Comparison of ENCODE assay signal across 8 cellular contexts in genomic region chr19:55212447-55212846, GRCh38. TPM values are rescaled to one million over a fixed set of nuclear protein-coding genes. Genes with fewer than 3 reads are reported as not detected.
DNase-seq lines count a peak whose midpoint lies in the region; ATAC-seq and TF ChIP-seq lines count a peak whose summit lies in the region.

No MANE protein-coding gene starts in this region.

- peaks cover 4% of the 10 kb centered on the region; the same call in 1 of the 2 replicates for H3K4me1 ChIP-seq in GM23338 (ENCODE audit: insufficient read depth)
- peaks cover 11% of the 10 kb centered on the region for H3K4me1 ChIP-seq in OCI-LY1 (ENCODE audit: insufficient read depth, low read length, severe bottlenecking)
- peaks cover 4 to 13% of the 10 kb centered on the region in 2 donors for H3K4me1 ChIP-seq in thyroid gland

- H3K79me2 ChIP-seq in GM23338 (replicated peaks; ENCODE audit: insufficient read depth) (no peaks in the 10 kb centered on the region), OCI-LY1 (ENCODE audit: insufficient read depth, low read length) (no peaks in the 10 kb centered on the region)

- H3K4me3 ChIP-seq in GM23338 (no peak overlapping the region), OCI-LY1 (ENCODE audit: low read depth, low read length, poor library complexity, severe bottlenecking) (no peak overlapping the region), brain microvascular endothelial cell (ENCODE audit: low read depth, low read length) (no peak overlapping the region), thyroid gland (replicated peaks in 1 of 3) (no peak overlapping the region)

- peaks cover 13% of the 10 kb centered on the region for H3K36me3 Mint-ChIP-seq in GM23338 (ENCODE audit: low read depth)

- in situ Hi-C loops in brain microvascular endothelial cell (cut with HindIII; ENCODE audit: low pct_ligation_motif_present, low sequenced_read_pairs), result no loop called here

- H3K9me3 Mint-ChIP-seq in GM23338, result peaks cover 56% of the 10 kb centered on the region

- H3K9me2 ChIP-seq in GM23338 (ENCODE audit: insufficient read depth), result no peaks in the 10 kb centered on the region
- H3K9me2 ChIP-seq in OCI-LY1 (ENCODE audit: low read depth, low read length), result no peaks in the 10 kb centered on the region

- peak; percentile 51 to 58 for TF ChIP-seq CTCF in GM23338 (conservative IDR thresholded peaks at IDR 0.05; ENCODE audit: low read depth in 2 of 2)
- peak; percentile 96 for TF ChIP-seq CTCF in OCI-LY1 (IDR thresholded peaks at IDR 0.05; ENCODE audit: low read length)
- TF ChIP-seq CTCF in brain microvascular endothelial cell (IDR thresholded peaks at IDR 0.05; ENCODE audit: low read depth, low read length, missing control alignments), result peak; percentile 50
- TF ChIP-seq CTCF in thyroid gland (IDR thresholded peaks at IDR 0.05), result no peak

- no peak for TF ChIP-seq POLR2A in thyroid gland (IDR thresholded peaks at IDR 0.05)

- H3K27ac ChIP-seq in GM23338 (ENCODE audit: low read depth) (no peak overlapping the region), OCI-LY1 (ENCODE audit: low read depth, low read length, poor library complexity, severe bottlenecking) (no peak overlapping the region), brain microvascular endothelial cell (no peak overlapping the region), thyroid gland (no peak overlapping the region)

- H3K9me3 ChIP-seq in OCI-LY1 (ENCODE audit: low read length), result no peaks in the 10 kb centered on the region
- no peaks in the 10 kb centered on the region for H3K9me3 ChIP-seq in thyroid gland

- peak; percentile 44 for DNase-seq in GM23338 (ENCODE audit: low spot score)
- no peak for DNase-seq in brain microvascular endothelial cell
- DNase-seq in stimulated activated CD4-positive, alpha-beta T cell treated with anti-CD3 and anti-CD28 coated beads, Interleukin-1b, Interleukin-23, amount 100 ng/mL, for 24 hours (ENCODE audit: low read depth in 4 of 4, low spot score in 1 of 4), result peak in 3 of 4 experiments; percentile 13 to 32 (median 20)
- no peak for DNase-seq in effector CD8-positive, alpha-beta T cell (lab: John Stamatoyannopoulos, UW)
- DNase-seq in thyroid gland, result no peak
- no peak for DNase-seq in GF-D8 (lab: John Stamatoyannopoulos, UW)

- no peak overlapping the region for H3K4me2 ChIP-seq in GM23338
- no peak overlapping the region for H3K4me2 ChIP-seq in OCI-LY1 (ENCODE audit: low read length)

- intact Hi-C loops in thyroid gland (cut with DNase I), result no loop called here

- H3K4me1 Mint-ChIP-seq in GM23338, result peaks cover 5% of the 10 kb centered on the region; the same call in 1 of the 3 replicates

- peaks cover 19% of the 10 kb centered on the region for H3K27me3 Mint-ChIP-seq in GM23338 (ENCODE audit: insufficient read depth, low read depth, poor library complexity)

- 68 to 70% methylated on average over 3 of the region's 3 CpGs for WGBS in thyroid gland, 2 donors

- H3K27me3 ChIP-seq in GM23338 (ENCODE audit: insufficient read depth) (no peaks in the 10 kb centered on the region), OCI-LY1 (ENCODE audit: insufficient read depth, low read length) (no peaks in the 10 kb centered on the region), brain microvascular endothelial cell (replicated peaks) (no peaks in the 10 kb centered on the region), thyroid gland (no peaks in the 10 kb centered on the region)

- no peak overlapping the region for H3K9ac ChIP-seq in OCI-LY1 (ENCODE audit: low read length)

- H2AFZ ChIP-seq in GM23338 (no peak overlapping the region), OCI-LY1 (ENCODE audit: low read length) (no peak overlapping the region)

- no peak overlapping the region for H3K27ac Mint-ChIP-seq in GM23338

- H3F3A ChIP-seq in GM23338 (replicated peaks; ENCODE audit: low read depth) (0 out of 2 replicates have a peak, but pooled peaks cover 6% of the 10 kb centered on the region), OCI-LY1 (ENCODE audit: insufficient read depth, low read length) (no peaks in the 10 kb centered on the region)

- H3K36me3 ChIP-seq in GM23338 (ENCODE audit: insufficient read depth), result no peaks in the 10 kb centered on the region
- H3K36me3 ChIP-seq in OCI-LY1 (ENCODE audit: insufficient read depth, low read length), result no peaks in the 10 kb centered on the region
- H3K36me3 ChIP-seq in brain microvascular endothelial cell (replicated peaks), result no peaks in the 10 kb centered on the region
- H3K36me3 ChIP-seq in thyroid gland, result no peaks in the 10 kb centered on the region

- H3K4me3 Mint-ChIP-seq in GM23338, result no peak overlapping the region

- H4K20me1 ChIP-seq in GM23338 (replicated peaks; ENCODE audit: insufficient read depth) (peaks cover 2% of the 10 kb centered on the region; the same call in 1 of the 2 replicates), OCI-LY1 (ENCODE audit: insufficient read depth, low read length) (no peaks in the 10 kb centered on the region)

- no peak for ATAC-seq in GM23338
- ATAC-seq in GM19397 (IDR thresholded peaks at IDR 0.05; ENCODE audit: unreplicated experiment), result no peak

TF ChIP-seq in GM23338, 12 proteins besides CTCF, POLR2A, EP300 and RAD21 (continues in another document):
- TF ChIP-seq, protein P1, sequence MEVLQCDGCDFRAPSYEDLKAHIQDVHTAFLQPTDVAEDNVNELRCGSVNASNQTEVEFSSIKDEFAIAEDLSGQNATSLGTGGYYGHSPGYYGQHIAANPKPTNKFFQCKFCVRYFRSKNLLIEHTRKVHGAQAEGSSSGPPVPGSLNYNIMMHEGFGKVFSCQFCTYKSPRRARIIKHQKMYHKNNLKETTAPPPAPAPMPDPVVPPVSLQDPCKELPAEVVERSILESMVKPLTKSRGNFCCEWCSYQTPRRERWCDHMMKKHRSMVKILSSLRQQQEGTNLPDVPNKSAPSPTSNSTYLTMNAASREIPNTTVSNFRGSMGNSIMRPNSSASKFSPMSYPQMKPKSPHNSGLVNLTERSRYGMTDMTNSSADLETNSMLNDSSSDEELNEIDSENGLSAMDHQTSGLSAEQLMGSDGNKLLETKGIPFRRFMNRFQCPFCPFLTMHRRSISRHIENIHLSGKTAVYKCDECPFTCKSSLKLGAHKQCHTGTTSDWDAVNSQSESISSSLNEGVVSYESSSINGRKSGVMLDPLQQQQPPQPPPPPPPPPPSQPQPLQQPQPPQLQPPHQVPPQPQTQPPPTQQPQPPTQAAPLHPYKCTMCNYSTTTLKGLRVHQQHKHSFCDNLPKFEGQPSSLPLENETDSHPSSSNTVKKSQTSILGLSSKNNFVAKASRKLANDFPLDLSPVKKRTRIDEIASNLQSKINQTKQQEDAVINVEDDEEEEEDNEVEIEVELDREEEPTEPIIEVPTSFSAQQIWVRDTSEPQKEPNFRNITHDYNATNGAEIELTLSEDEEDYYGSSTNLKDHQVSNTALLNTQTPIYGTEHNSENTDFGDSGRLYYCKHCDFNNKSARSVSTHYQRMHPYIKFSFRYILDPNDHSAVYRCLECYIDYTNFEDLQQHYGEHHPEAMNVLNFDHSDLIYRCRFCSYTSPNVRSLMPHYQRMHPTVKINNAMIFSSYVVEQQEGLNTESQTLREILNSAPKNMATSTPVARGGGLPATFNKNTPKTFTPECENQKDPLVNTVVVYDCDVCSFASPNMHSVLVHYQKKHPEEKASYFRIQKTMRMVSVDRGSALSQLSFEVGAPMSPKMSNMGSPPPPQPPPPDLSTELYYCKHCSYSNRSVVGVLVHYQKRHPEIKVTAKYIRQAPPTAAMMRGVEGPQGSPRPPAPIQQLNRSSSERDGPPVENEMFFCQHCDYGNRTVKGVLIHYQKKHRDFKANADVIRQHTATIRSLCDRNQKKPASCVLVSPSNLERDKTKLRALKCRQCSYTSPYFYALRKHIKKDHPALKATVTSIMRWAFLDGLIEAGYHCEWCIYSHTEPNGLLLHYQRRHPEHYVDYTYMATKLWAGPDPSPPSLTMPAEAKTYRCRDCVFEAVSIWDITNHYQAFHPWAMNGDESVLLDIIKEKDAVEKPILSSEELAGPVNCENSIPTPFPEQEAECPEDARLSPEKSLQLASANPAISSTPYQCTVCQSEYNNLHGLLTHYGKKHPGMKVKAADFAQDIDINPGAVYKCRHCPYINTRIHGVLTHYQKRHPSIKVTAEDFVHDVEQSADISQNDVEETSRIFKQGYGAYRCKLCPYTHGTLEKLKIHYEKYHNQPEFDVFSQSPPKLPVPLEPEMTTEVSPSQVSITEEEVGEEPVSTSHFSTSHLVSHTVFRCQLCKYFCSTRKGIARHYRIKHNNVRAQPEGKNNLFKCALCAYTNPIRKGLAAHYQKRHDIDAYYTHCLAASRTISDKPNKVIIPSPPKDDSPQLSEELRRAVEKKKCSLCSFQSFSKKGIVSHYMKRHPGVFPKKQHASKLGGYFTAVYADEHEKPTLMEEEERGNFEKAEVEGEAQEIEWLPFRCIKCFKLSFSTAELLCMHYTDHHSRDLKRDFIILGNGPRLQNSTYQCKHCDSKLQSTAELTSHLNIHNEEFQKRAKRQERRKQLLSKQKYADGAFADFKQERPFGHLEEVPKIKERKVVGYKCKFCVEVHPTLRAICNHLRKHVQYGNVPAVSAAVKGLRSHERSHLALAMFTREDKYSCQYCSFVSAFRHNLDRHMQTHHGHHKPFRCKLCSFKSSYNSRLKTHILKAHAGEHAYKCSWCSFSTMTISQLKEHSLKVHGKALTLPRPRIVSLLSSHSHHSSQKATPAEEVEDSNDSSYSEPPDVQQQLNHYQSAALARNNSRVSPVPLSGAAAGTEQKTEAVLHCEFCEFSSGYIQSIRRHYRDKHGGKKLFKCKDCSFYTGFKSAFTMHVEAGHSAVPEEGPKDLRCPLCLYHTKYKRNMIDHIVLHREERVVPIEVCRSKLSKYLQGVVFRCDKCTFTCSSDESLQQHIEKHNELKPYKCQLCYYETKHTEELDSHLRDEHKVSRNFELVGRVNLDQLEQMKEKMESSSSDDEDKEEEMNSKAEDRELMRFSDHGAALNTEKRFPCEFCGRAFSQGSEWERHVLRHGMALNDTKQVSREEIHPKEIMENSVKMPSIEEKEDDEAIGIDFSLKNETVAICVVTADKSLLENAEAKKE (CRISPR knock-in tag; IDR thresholded peaks at IDR 0.05), result no peak
- no peak for TF ChIP-seq EZH2phosphoT487 (IDR thresholded peaks at IDR 0.05; ENCODE audit: unreplicated experiment)

RNA-seq across cellular contexts. Expression of gene PTPRH, which starts 3.1 kb away (rescaled TPM):
- total RNA-seq in GM23338 (2014; rRNA removed; shearing (Covaris generic)), result 0.12 and 2.1 TPM in 2 replicates
- polyA plus RNA-seq in GM23338 (2016; fragmentation: Nextera tagmentation; extraction: Ambion mirVana), result 0.12 and 0.16 TPM in 2 replicates
- total RNA-seq in thyroid gland, result 1 to 10 TPM in 1 of 4 donors, under 1 TPM in 2, not detected in 1; 0.11 to 2.6 (median 0.54) TPM

RNA-seq across cellular contexts. Expression of gene TMEM86B, which starts 16.1 kb away (rescaled TPM):
- 2.9 and 3.2 TPM in 2 replicates for total RNA-seq in GM23338 (2014; rRNA removed; shearing (Covaris generic))
- polyA plus RNA-seq in GM23338 (2016; fragmentation: Nextera tagmentation; extraction: Ambion mirVana), result 1.1 and 1.7 TPM in 2 replicates
- total RNA-seq in thyroid gland, result 1 to 10 TPM; 1.6 to 5.8 (median 2.9) TPM

RNA-seq across cellular contexts. Expression of gene SYT5, which starts 32.4 kb away (rescaled TPM):
- total RNA-seq in GM23338 (2014; rRNA removed; shearing (Covaris generic)), result 0.54 and 2.1 TPM in 2 replicates
- 4.0 and 4.7 TPM in 2 replicates for polyA plus RNA-seq in GM23338 (2016; fragmentation: Nextera tagmentation; extraction: Ambion mirVana)
- not detected for total RNA-seq in thyroid gland

RNA-seq across cellular contexts. Expression of gene DNAAF3, which starts 46.0 kb away (rescaled TPM):
- total RNA-seq in GM23338 (2014; rRNA removed; shearing (Covaris generic)), result 5.6 and 8.5 TPM in 2 replicates
- polyA plus RNA-seq in GM23338 (2016; fragmentation: Nextera tagmentation; extraction: Ambion mirVana), result 8.8 and 9.0 TPM in 2 replicates
- 1 to 10 TPM; 3.3 to 9.1 (median 5.5) TPM for total RNA-seq in thyroid gland

RNA-seq across cellular contexts. Expression of gene PPP6R1, which starts 46.4 kb away (rescaled TPM):
- total RNA-seq in GM23338 (2014; rRNA removed; shearing (Covaris generic)), result 62.5 and 70.8 TPM in 2 replicates
- 22.2 and 24.9 TPM in 2 replicates for polyA plus RNA-seq in GM23338 (2016; fragmentation: Nextera tagmentation; extraction: Ambion mirVana)
- 10 to 100 TPM; 26.1 to 99.8 (median 54.2) TPM for total RNA-seq in thyroid gland

Comparison
In these comparisons a context has a peak if more than half of its experiments do, and no peak if none do; other contexts are left out.
1. DNase-seq: peak in GM23338 (single experiment) and stimulated activated CD4-positive, alpha-beta T cell treated with anti-CD3 and anti-CD28 coated beads, Interleukin-1b, Interleukin-23, amount 100 ng/mL, for 24 hours (3 of 4); none in brain microvascular endothelial cell (single experiment), effector CD8-positive, alpha-beta T cell (single experiment), thyroid gland (0 of 2) and GF-D8 (single experiment).
2. CTCF ChIP-seq: peak in GM23338 (2 of 2), OCI-LY1 (single experiment) and brain microvascular endothelial cell (single experiment); none in thyroid gland (0 of 6).